In the genomic region with DNA sequence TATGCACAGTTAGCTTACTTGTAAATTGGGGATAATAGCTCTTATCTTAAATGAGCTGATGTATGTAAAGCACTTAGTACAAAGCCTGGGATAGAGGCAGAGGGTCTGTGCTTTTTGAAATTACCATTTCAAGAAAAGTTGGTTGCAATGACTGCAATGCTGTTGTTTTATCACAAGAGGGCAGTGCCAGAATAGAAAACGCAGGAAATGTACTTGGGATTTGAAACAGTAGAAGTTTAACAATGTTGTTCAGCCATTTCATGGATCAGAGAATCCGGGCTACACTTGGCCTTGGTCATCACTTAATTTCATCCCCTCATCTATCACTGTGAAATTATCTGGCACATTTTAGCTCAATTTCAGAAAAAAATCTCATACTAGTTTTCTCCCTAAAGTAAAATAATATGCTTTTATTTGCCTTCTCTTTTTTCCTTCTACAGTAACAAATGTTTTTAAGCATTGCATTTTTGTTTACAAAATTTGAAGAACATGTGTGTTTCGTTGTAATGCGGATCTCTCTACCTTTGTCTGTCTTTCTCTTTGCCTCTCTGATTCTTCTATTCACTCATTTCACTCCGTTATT, we compare ENCODE assay signal across 9 cellular contexts.
DNase-seq lines count a peak whose midpoint lies in the region; ATAC-seq and TF ChIP-seq lines count a peak whose summit lies in the region.
"Had no signal": no experiment of that assay in that cellular context is flagged by ENCODE, and none has a peak within 500 bp of the region (broad histone marks: within the 10 kb centered on the region; RNA-seq: fewer than 3 reads in every experiment).

No MANE protein-coding gene starts in this region.

- H3K4me1 Mint-ChIP-seq in naive thymus-derived CD4-positive, alpha-beta T cell: peaks cover 0 to 8% (median 0%) of the 10 kb centered on the region in 7 donors

- peak; percentile 74 for DNase-seq in DMS53 treated with DMSO at 0.1 percent for 48 hours (lab: John Stamatoyannopoulos, UW; ENCODE audit: unreplicated experiment)
- peak; percentile 78 for DNase-seq in RKO (ENCODE audit: low spot score)
- DNase-seq in epithelial cell of esophagus (ENCODE audit: low read depth): peak; percentile 56
- peak in 5 of 9 donors; percentile 22 to 32 (median 26) for DNase-seq in naive thymus-derived CD4-positive, alpha-beta T cell
- DNase-seq in stimulated activated CD4-positive, alpha-beta T cell treated with anti-CD3 and anti-CD28 coated beads, Interleukin-4, amount 100 ng/mL, for 4 hours: no peak
- DNase-seq in activated CD4-positive, alpha-beta T cell treated with anti-CD3 and anti-CD28 coated beads, Interleukin-2, amount 50 U/mL, for 4 hours: no peak

- H3K9me3 Mint-ChIP-seq in naive thymus-derived CD4-positive, alpha-beta T cell: peaks cover 0 to 28% (median 13%) of the 10 kb centered on the region in 11 donors

- no peaks in the 10 kb centered on the region for H3K4me1 ChIP-seq in naive thymus-derived CD4-positive, alpha-beta T cell (ENCODE audit: control insufficient read depth in 2 of 2, insufficient read depth in 2 of 2, low read length in 2 of 2)

- intact Hi-C loops in naive thymus-derived CD4-positive, alpha-beta T cell (cut with micrococcal nuclease): loop anchor here (1.0 to 10.0 kb wide), 5 partner anchors 126 to 1538 kb away; no protein-coding TSS in a partner anchor

- no peaks in the 10 kb centered on the region for H3K27me3 ChIP-seq in naive thymus-derived CD4-positive, alpha-beta T cell (ENCODE audit: control insufficient read depth in 2 of 2, insufficient read depth in 2 of 2, low read length in 2 of 2)

- no peaks in the 10 kb centered on the region for H3K9me3 ChIP-seq in naive thymus-derived CD4-positive, alpha-beta T cell (ENCODE audit: control insufficient read depth in 2 of 3, low read length in 3 of 3)

- H3K27ac ChIP-seq in naive thymus-derived CD4-positive, alpha-beta T cell (ENCODE audit: low read depth, low read length): no peak overlapping the region

- H3K36me3 ChIP-seq in naive thymus-derived CD4-positive, alpha-beta T cell (ENCODE audit: control insufficient read depth in 2 of 3, insufficient read depth in 3 of 3, low read length in 3 of 3): no peaks in the 10 kb centered on the region

- no peak overlapping the region for H3K4me3 ChIP-seq in epithelial cell of esophagus (ENCODE audit: low read length)
- H3K4me3 ChIP-seq in naive thymus-derived CD4-positive, alpha-beta T cell (ENCODE audit: low read length): no peak overlapping the region

- H3K27me3 Mint-ChIP-seq in naive thymus-derived CD4-positive, alpha-beta T cell: peaks cover 0 to 16% (median 0%) of the 10 kb centered on the region in 5 donors

- TF ChIP-seq CTCF in LNCAP (IDR thresholded peaks at IDR 0.05) (peak; percentile 83), epithelial cell of esophagus (IDR thresholded peaks at IDR 0.05; ENCODE audit: insufficient read depth, low read depth, low read length, missing control alignments) (peak; percentile 90)

- CTCF ChIA-PET in naive thymus-derived CD4-positive, alpha-beta T cell (lab: Charles Lee): interaction anchor here (0.6 to 1.4 kb wide), 8 partner anchors 8 to 1546 kb away, joined by 3 to 9 read pairs (median 4); no protein-coding TSS in a partner anchor

- H3K27ac Mint-ChIP-seq in naive thymus-derived CD4-positive, alpha-beta T cell: no peak overlapping the region
- H3K27ac Mint-ChIP-seq: T-cell had no signal

- no peak overlapping the region for H3K4me3 Mint-ChIP-seq in naive thymus-derived CD4-positive, alpha-beta T cell
- H3K4me3 Mint-ChIP-seq: T-cell had no signal

- ATAC-seq in naive thymus-derived CD4-positive, alpha-beta T cell: no peak
- no peak for ATAC-seq in GM21390 (IDR thresholded peaks at IDR 0.05; ENCODE audit: unreplicated experiment)
- ATAC-seq: T-cell had no signal

- H3K36me3 Mint-ChIP-seq in naive thymus-derived CD4-positive, alpha-beta T cell: peaks cover 0 to 20% (median 12%) of the 10 kb centered on the region in 5 donors

- POLR2A ChIA-PET in naive thymus-derived CD4-positive, alpha-beta T cell (lab: Charles Lee): no interaction called here

Comparison
In these comparisons a context has a peak if more than half of its experiments do, and no peak if none do; other contexts are left out.
1. DNase-seq: peak in DMS53 treated with DMSO at 0.1 percent for 48 hours (single experiment), RKO (single experiment), epithelial cell of esophagus (single experiment) and naive thymus-derived CD4-positive, alpha-beta T cell (5 of 9); none in stimulated activated CD4-positive, alpha-beta T cell treated with anti-CD3 and anti-CD28 coated beads, Interleukin-4, amount 100 ng/mL, for 4 hours (0 of 2) and activated CD4-positive, alpha-beta T cell treated with anti-CD3 and anti-CD28 coated beads, Interleukin-2, amount 50 U/mL, for 4 hours (0 of 2).